ENCODE assay signal across 26 cellular contexts in genomic region chr2:239484571-239485355, GRCh38.
DNase-seq lines count a peak whose midpoint lies in the region; ATAC-seq, FAIRE-seq and TF ChIP-seq lines count a peak whose summit lies in the region.
"Had no signal": no experiment of that assay in that cellular context is flagged by ENCODE, and none has a peak within 500 bp of the region (broad histone marks: within the 10 kb centered on the region; RNA-seq: fewer than 3 reads in every experiment).

No MANE protein-coding gene starts in this region.

- peaks cover 0 to 26% (median 0%) of the 10 kb centered on the region in 3 experiments for H3K27me3 ChIP-seq in neuronal stem cell (ENCODE audit: control insufficient read depth in 3 of 3, insufficient read depth in 3 of 3, low read depth in 1 of 3, low read length in 3 of 3)
- peaks cover 2% of the 10 kb centered on the region for H3K27me3 ChIP-seq in trophoblast cell (ENCODE audit: insufficient read depth, low read length)
- H3K27me3 ChIP-seq: BLaER1 had no signal

- TF ChIP-seq CTCF in kidney (IDR thresholded peaks at IDR 0.05; ENCODE audit: borderline replicate concordance, extremely low read depth, insufficient read depth) = no peak

- no peak overlapping the region for H3K23ac ChIP-seq in neuronal stem cell (ENCODE audit: low read depth, low read length, poor library complexity)
- no peak overlapping the region for H3K23ac ChIP-seq in trophoblast cell (ENCODE audit: low read length)

- H3K79me1 ChIP-seq in neuronal stem cell (ENCODE audit: low read depth, low read length) = no peaks in the 10 kb centered on the region
- H3K79me1 ChIP-seq in trophoblast cell (ENCODE audit: low read length) = no peaks in the 10 kb centered on the region

- H2BK120ac ChIP-seq in neuronal stem cell (ENCODE audit: low read depth, low read length) (no peak overlapping the region), trophoblast cell (ENCODE audit: insufficient read depth, low read length, poor library complexity) (no peak overlapping the region)

- H3K4me1 ChIP-seq in kidney (ENCODE audit: control insufficient read depth in 1 of 2, insufficient read depth in 1 of 2, low read depth in 1 of 2, low read length in 2 of 2) (no peaks in the 10 kb centered on the region), neuronal stem cell (ENCODE audit: control insufficient read depth in 2 of 2, insufficient read depth in 1 of 2, low read depth in 1 of 2, low read length in 2 of 2) (peaks cover 1 to 16% of the 10 kb centered on the region in 2 donors), trophoblast cell (ENCODE audit: control insufficient read depth in 1 of 2, insufficient read depth in 2 of 2, low read length in 2 of 2) (no peaks in the 10 kb centered on the region)
- H3K4me1 ChIP-seq: BE2C had no signal

- H2BK15ac ChIP-seq in neuronal stem cell (ENCODE audit: low read length) = no peak overlapping the region

- H3K18ac ChIP-seq in neuronal stem cell (ENCODE audit: low read length) (peak overlapping the region; percentile 36), trophoblast cell (ENCODE audit: low read length) (no peak overlapping the region)

- H3K79me2 ChIP-seq in trophoblast cell (ENCODE audit: control insufficient read depth, insufficient read depth, low read length, poor library complexity) = no peaks in the 10 kb centered on the region

- no peaks in the 10 kb centered on the region for H3K4me1 Mint-ChIP-seq in stimulated activated naive CD8-positive, alpha-beta T cell treated with anti-CD3 and anti-CD28 coated beads, Interleukin-15, amount 100 ng/mL, for 72 hours
- H3K4me1 Mint-ChIP-seq: CD4-positive, alpha-beta memory T cell; CD4-positive, CD25-positive, alpha-beta regulatory T cell; CD8-positive, alpha-beta memory T cell had no signal

- H3K27me3 Mint-ChIP-seq in stimulated activated naive CD8-positive, alpha-beta T cell treated with anti-CD3 and anti-CD28 coated beads, Interleukin-15, amount 100 ng/mL, for 72 hours = no peaks in the 10 kb centered on the region

- H3K9ac ChIP-seq in kidney (ENCODE audit: low read length in 2 of 2) (no peak overlapping the region), neuronal stem cell (ENCODE audit: low read depth, low read length, poor library complexity) (no peak overlapping the region), trophoblast cell (ENCODE audit: low read length) (no peak overlapping the region)
- H3K9ac ChIP-seq: BLaER1 had no signal

- no peak for ATAC-seq in stimulated activated naive CD8-positive, alpha-beta T cell treated with anti-CD3 and anti-CD28 coated beads, Interleukin-15, amount 100 ng/mL, for 72 hours
- no peak for ATAC-seq in stimulated activated naive CD8-positive, alpha-beta T cell treated with anti-CD3 and anti-CD28 coated beads, Interleukin-15, Interleukin-2, amounts not matched to agents 100 U/mL and 50 U/mL, for 24 hours
- no peak for ATAC-seq in HG03469 (IDR thresholded peaks at IDR 0.05; ENCODE audit: unreplicated experiment)
- ATAC-seq: GM12878 had no signal

- H3K4me2 ChIP-seq in neuronal stem cell (ENCODE audit: insufficient read depth, low read length, poor library complexity, severe bottlenecking) = no peak overlapping the region
- no peak overlapping the region for H3K4me2 ChIP-seq in trophoblast cell (ENCODE audit: low read length)
- H3K4me2 ChIP-seq: BLaER1 had no signal

- intact Hi-C loops in kidney (cut with DNase I) = no loop called here

- H3K27ac ChIP-seq in kidney (ENCODE audit: low read depth in 2 of 2, low read length in 2 of 2) (no peak overlapping the region), neuronal stem cell (replicated peaks; ENCODE audit: low read length) (no peak overlapping the region), trophoblast cell (ENCODE audit: low read depth, low read length) (no peak overlapping the region)
- H3K27ac ChIP-seq: BLaER1 had no signal

- H4K8ac ChIP-seq in neuronal stem cell (ENCODE audit: low read depth, low read length) (no peak overlapping the region), trophoblast cell (ENCODE audit: low read depth, low read length) (no peak overlapping the region)

- DNase-seq in stimulated activated naive CD8-positive, alpha-beta T cell treated with anti-CD3 and anti-CD28 coated beads, Interleukin-15, amount 100 ng/mL, for 72 hours = no peak
- no peak for DNase-seq in stimulated activated naive CD8-positive, alpha-beta T cell treated with anti-CD3 and anti-CD28 coated beads, Interleukin-15, Interleukin-2, amounts not matched to agents 100 U/mL and 50 U/mL, for 24 hours
- DNase-seq in kidney (peak; percentile 61), neuronal stem cell (ENCODE audit: low spot score) (no peak), trophoblast cell (no peak)
- DNase-seq: 8988T; ACHN; BE2C; C1 segment of cervical spinal cord; CD4-positive, alpha-beta memory T cell; CD4-positive, CD25-positive, alpha-beta regulatory T cell; CD8-positive, alpha-beta memory T cell; DMS 273 treated with DMSO at 0.1 percent for 48 hours; DMS153; DMS53; DMS79; DND-41; EL; GDM1 had no signal

- H3K27ac Mint-ChIP-seq in stimulated activated naive CD8-positive, alpha-beta T cell treated with anti-CD3 and anti-CD28 coated beads, Interleukin-15, amount 100 ng/mL, for 72 hours = peak overlapping the region; percentile 36 to 69
- H3K27ac Mint-ChIP-seq: CD14-positive monocyte; CD4-positive, alpha-beta memory T cell had no signal

- H3K9me3 ChIP-seq in kidney (ENCODE audit: control insufficient read depth in 1 of 2, low read length in 2 of 2) (no peaks in the 10 kb centered on the region), neuronal stem cell (replicated peaks in 1 of 2; ENCODE audit: control insufficient read depth in 2 of 2, insufficient read depth in 1 of 2, low read depth in 1 of 2, low read length in 2 of 2) (no peaks in the 10 kb centered on the region), trophoblast cell (ENCODE audit: insufficient read depth, low read depth, low read length) (peaks cover 9% of the 10 kb centered on the region)
- H3K9me3 ChIP-seq: BE2C, BLaER1 had no signal

- H3K14ac ChIP-seq in neuronal stem cell (ENCODE audit: low read length) = no peak overlapping the region
- no peak overlapping the region for H3K14ac ChIP-seq in trophoblast cell (ENCODE audit: low read length)

- H4K12ac ChIP-seq in trophoblast cell (ENCODE audit: low read depth, low read length) = no peak overlapping the region

- WGBS in neuronal stem cell (ENCODE audit: extremely low coverage in 2 of 2, insufficient read length in 2 of 2, insufficient replicate concordance in 1 of 2), 2 donors = no CpG with 5 or more reads among the region's 22 CpGs
- WGBS in trophoblast cell (ENCODE audit: extremely low coverage, insufficient coverage, insufficient read length) = no CpG with 5 or more reads among the region's 22 CpGs

- FAIRE-seq in kidney (lab: Jason Lieb, UNC) = no peak
- FAIRE-seq: A204.1, GM12878, GM12892, GM18507 had no signal

- H3K9me3 Mint-ChIP-seq in stimulated activated naive CD8-positive, alpha-beta T cell treated with anti-CD3 and anti-CD28 coated beads, Interleukin-15, amount 100 ng/mL, for 72 hours = no peaks in the 10 kb centered on the region
- H3K9me3 Mint-ChIP-seq: CD4-positive, alpha-beta memory T cell; CD4-positive, CD25-positive, alpha-beta regulatory T cell; CD8-positive, alpha-beta memory T cell had no signal

- H2AFZ ChIP-seq in neuronal stem cell (ENCODE audit: low read length) (no peak overlapping the region), trophoblast cell (ENCODE audit: insufficient read depth, low read length, poor library complexity) (no peak overlapping the region)

- H3K4me3 ChIP-seq in kidney (ENCODE audit: low read length in 2 of 2) (no peak overlapping the region), neuronal stem cell (ENCODE audit: low read length in 2 of 2) (no peak overlapping the region), trophoblast cell (ENCODE audit: low read depth, low read length) (no peak overlapping the region)
- H3K4me3 ChIP-seq: BLaER1, GM12878 had no signal

- no peak overlapping the region for H2BK12ac ChIP-seq in neuronal stem cell (ENCODE audit: low read length)
- no peak overlapping the region for H2BK12ac ChIP-seq in trophoblast cell (ENCODE audit: low read length)

- H2AK5ac ChIP-seq in neuronal stem cell (ENCODE audit: low read depth, low read length) (no peak overlapping the region), trophoblast cell (ENCODE audit: low read length) (no peak overlapping the region)

- H3K4me3 Mint-ChIP-seq in stimulated activated naive CD8-positive, alpha-beta T cell treated with anti-CD3 and anti-CD28 coated beads, Interleukin-15, amount 100 ng/mL, for 72 hours = no peak overlapping the region
- H3K4me3 Mint-ChIP-seq: CD4-positive, alpha-beta memory T cell; CD4-positive, CD25-positive, alpha-beta regulatory T cell; CD8-positive, alpha-beta memory T cell had no signal

- H3K4ac ChIP-seq in neuronal stem cell (ENCODE audit: low read length) = no peak overlapping the region
- no peak overlapping the region for H3K4ac ChIP-seq in trophoblast cell (ENCODE audit: low read depth, low read length)

- H4K91ac ChIP-seq in neuronal stem cell (ENCODE audit: low read depth, low read length, poor library complexity) = no peak overlapping the region
- no peak overlapping the region for H4K91ac ChIP-seq in trophoblast cell (ENCODE audit: low read depth, low read length)

- H3K36me3 ChIP-seq in kidney (ENCODE audit: control insufficient read depth in 1 of 2, insufficient read depth in 2 of 2, low read length in 2 of 2) = no peaks in the 10 kb centered on the region
- H3K36me3 ChIP-seq in neuronal stem cell (replicated peaks in 1 of 2; ENCODE audit: control insufficient read depth in 2 of 2, insufficient read depth in 2 of 2, low read length in 2 of 2) = no peaks in the 10 kb centered on the region
- H3K36me3 ChIP-seq in trophoblast cell (ENCODE audit: control insufficient read depth in 1 of 2, insufficient read depth in 2 of 2, low read length in 2 of 2) = no peaks in the 10 kb centered on the region
- H3K36me3 ChIP-seq: BE2C, BLaER1 had no signal

- H2BK5ac ChIP-seq in neuronal stem cell (ENCODE audit: low read length) = no peak overlapping the region
- H2BK5ac ChIP-seq in trophoblast cell (ENCODE audit: low read depth, low read length, poor library complexity) = no peak overlapping the region
